ENCODE assay signal across 8 cellular contexts in genomic region chr6:109440325-109441068, GRCh38. TPM values are rescaled to one million over a fixed set of nuclear protein-coding genes. Genes with fewer than 3 reads are reported as not detected.
DNase-seq lines count a peak whose midpoint lies in the region; ATAC-seq and TF ChIP-seq lines count a peak whose summit lies in the region.

TSS of gene PPIL6 (minus strand) at chr6:109440628. CDS start at chr6:109440590, 38 bp downstream.
A gene with protein sequence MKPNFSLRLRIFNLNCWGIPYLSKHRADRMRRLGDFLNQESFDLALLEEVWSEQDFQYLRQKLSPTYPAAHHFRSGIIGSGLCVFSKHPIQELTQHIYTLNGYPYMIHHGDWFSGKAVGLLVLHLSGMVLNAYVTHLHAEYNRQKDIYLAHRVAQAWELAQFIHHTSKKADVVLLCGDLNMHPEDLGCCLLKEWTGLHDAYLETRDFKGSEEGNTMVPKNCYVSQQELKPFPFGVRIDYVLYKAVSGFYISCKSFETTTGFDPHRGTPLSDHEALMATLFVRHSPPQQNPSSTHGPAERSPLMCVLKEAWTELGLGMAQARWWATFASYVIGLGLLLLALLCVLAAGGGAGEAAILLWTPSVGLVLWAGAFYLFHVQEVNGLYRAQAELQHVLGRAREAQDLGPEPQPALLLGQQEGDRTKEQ (plus strand): TSS chr6:109440724. CDS start chr6:109441122, 398 bp downstream.

- TF ChIP-seq POLR2A in vagina (IDR thresholded peaks at IDR 0.05) = no peak

- DNase-seq in HFFc6 = peak; percentile 78
- peak; percentile 88 for DNase-seq in NAMALWA (ENCODE audit: low spot score)
- DNase-seq in T-cell = peak; percentile 43 to 82 (median 62)
- DNase-seq in amniotic stem cell (lab: John Stamatoyannopoulos, UW) = peak; percentile 76
- peak; percentile 88 for DNase-seq in right atrium auricular region (ENCODE audit: low spot score)
- peak; percentile 88 for DNase-seq in putamen (ENCODE audit: low spot score)
- peak in 1 of 2 donors; percentile 88 for DNase-seq in vagina (ENCODE audit: extremely low spot score in 2 of 2)

- H3K4me3 ChIP-seq in right atrium auricular region (peak within 1 kb of the TSS; percentile 69 to 90), vagina (peak within 1 kb of the TSS; percentile 76 to 81)

- POLR2A ChIA-PET in T-cell (lab: Charles Lee) = interaction anchor here (0.6 to 1.8 kb wide), 7 partner anchors 10 to 590 kb away, joined by 3 to 16 read pairs (median 6); partner anchors contain the start of gene CD164 (in 1 of the 2)

- H3K27me3 ChIP-seq in right atrium auricular region (no peaks in the 10 kb centered on the region), vagina (no peaks in the 10 kb centered on the region)

- H3K4me1 ChIP-seq in right atrium auricular region (peaks cover 0 to 20% of the 10 kb centered on the region in 2 donors), vagina (peaks cover 35% of the 10 kb centered on the region)

- H3K4me3 Mint-ChIP-seq in HFFc6 (peak within 1 kb of the TSS; percentile 95), T-cell (peak within 1 kb of the TSS; percentile 89 to 94 (median 92))

- H3K4me1 Mint-ChIP-seq in HFFc6 (ENCODE audit: low read depth) = peaks cover 23% of the 10 kb centered on the region
- H3K4me1 Mint-ChIP-seq in T-cell = peaks cover 26 to 33% (median 27%) of the 10 kb centered on the region in 3 donors

- ATAC-seq in T-cell (replicated peaks in 1 of 4) = peak; percentile 85 to 90 (median 86)

- peaks cover 10% of the 10 kb centered on the region for H3K27me3 Mint-ChIP-seq in HFFc6 (ENCODE audit: insufficient read depth)
- H3K27me3 Mint-ChIP-seq in T-cell = no peaks in the 10 kb centered on the region

- H3K36me3 ChIP-seq in right atrium auricular region = peaks cover 5% of the 10 kb centered on the region
- peaks cover 0 to 23% of the 10 kb centered on the region in 2 donors for H3K36me3 ChIP-seq in vagina

- TF ChIP-seq CTCF in GM12872 (IDR thresholded peaks at IDR 0.05; ENCODE audit: insufficient read depth, low read depth, low read length) (peak; percentile 23; the same call in 1 of the 3 replicates), HFFc6 (IDR thresholded peaks at IDR 0.05) (peak; percentile 71), right atrium auricular region (IDR thresholded peaks at IDR 0.05) (peak; percentile 28 to 46), vagina (IDR thresholded peaks at IDR 0.05) (no peak)

- H3K27ac Mint-ChIP-seq in HFFc6 (peak within 1 kb of the TSS; percentile 97), T-cell (peak within 1 kb of the TSS; percentile 90 to 92)

- H3K9me3 ChIP-seq in right atrium auricular region (no peaks in the 10 kb centered on the region), vagina (no peaks in the 10 kb centered on the region)

- CTCF ChIA-PET in T-cell (lab: Charles Lee) = interaction anchor here (0.9 to 4.1 kb wide), 7 partner anchors 13 to 599 kb away, joined by 3 to 20 read pairs (median 3); partner anchors contain the start of genes CD164 (in 1 of the 2) and MICAL1 (in 1 of the 2)

- H3K9me3 Mint-ChIP-seq in HFFc6 = no peaks in the 10 kb centered on the region
- H3K9me3 Mint-ChIP-seq in T-cell = no peaks in the 10 kb centered on the region

- intact Hi-C loops in vagina (cut with DNase I) = loop anchor here (5.0 kb wide), 1 partner anchor 58 kb away; the partner anchor contains the start of gene CD164

- H3K27ac ChIP-seq in right atrium auricular region (peak within 1 kb of the TSS; percentile 85 to 86), vagina (peak within 1 kb of the TSS; percentile 87)

- peaks cover 17% of the 10 kb centered on the region for H3K36me3 Mint-ChIP-seq in HFFc6 (ENCODE audit: low read depth)
- peaks cover 8% of the 10 kb centered on the region for H3K36me3 Mint-ChIP-seq in T-cell

RNA-seq across cellular contexts. Expression of gene PPIL6, which starts in this region (rescaled TPM):
- total RNA-seq in HFFc6 (2021; fragmentation: NEBNext Ultra II Directional; extraction: Animal tissue kit (Norgen Biotek cat#: 25700)) = under 1 TPM in 5 of 6 experiments, not detected in 1; 0.21 to 0.53 (median 0.43) TPM
- total RNA-seq in T-cell (1 to 10 TPM in 1 of 5 donors, under 1 TPM in 4; 0.07 to 1.5 (median 0.38) TPM), right atrium auricular region (1 to 10 TPM; 6.9 to 9.1 TPM), vagina (3.9 TPM)

RNA-seq across cellular contexts. Expression of the second gene that starts in this region (rescaled TPM):
- total RNA-seq in HFFc6 (2021; fragmentation: NEBNext Ultra II Directional; extraction: Animal tissue kit (Norgen Biotek cat#: 25700)) = 1 to 10 TPM; 5.0 to 7.4 (median 5.7) TPM
- total RNA-seq in T-cell (10 to 100 TPM; 21.1 to 36.7 (median 23.7) TPM), right atrium auricular region (1 to 10 TPM; 5.5 TPM), vagina (21.4 TPM)

Comparison
In these comparisons a context has a peak if more than half of its experiments do, and no peak if none do; other contexts are left out.
1. CTCF ChIP-seq: peak in GM12872 (single experiment), HFFc6 (single experiment) and right atrium auricular region (2 of 2); none in vagina (0 of 3).